ENCODE assay signal across 8 cellular contexts in the genomic region with DNA sequence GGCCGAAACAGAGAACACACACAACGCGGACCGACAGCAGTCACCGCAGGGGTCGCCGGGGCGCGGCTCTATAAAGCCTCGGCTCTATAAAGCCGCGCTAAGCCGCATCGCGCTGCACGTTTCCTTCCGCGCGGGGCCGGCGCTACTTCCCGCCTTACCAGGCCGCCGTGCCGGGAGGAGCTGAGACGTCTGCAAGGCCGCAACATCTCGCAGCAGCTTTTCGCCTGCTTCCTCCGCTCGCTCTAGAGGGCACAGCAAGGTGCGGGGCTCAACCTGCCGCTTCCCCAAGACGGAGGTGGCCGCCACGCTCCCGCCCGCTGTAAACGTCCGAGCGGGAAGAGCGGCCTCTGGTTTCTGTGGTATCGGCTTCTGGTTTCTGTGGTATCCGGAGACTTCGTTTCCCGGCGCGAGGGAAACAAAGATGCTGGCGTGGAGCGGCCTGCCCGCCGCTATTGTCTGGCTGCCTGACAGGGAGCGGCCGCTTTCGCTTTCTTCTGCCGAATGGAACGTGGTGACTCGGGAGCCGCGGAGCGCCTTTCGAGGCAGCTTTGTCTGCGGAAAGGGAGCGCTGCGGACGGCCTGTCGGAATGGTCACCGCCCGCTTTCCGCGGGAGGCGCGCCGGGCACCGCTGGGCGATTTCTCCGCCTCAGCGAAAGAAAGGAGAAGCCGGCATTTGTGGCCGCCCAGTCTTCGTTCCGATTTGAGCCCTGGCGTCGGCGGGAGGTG.
DNase-seq lines count a peak whose midpoint lies in the region; ATAC-seq and TF ChIP-seq lines count a peak whose summit lies in the region.

No MANE protein-coding gene starts in this region.

- H3K36me3 Mint-ChIP-seq in activated T-helper 2 cell treated with anti-CD3 and anti-CD28 coated beads, Interferon-gamma antibody, Interleukin-2, Interleukin-4, amounts not matched to agents 10 μg/mL and 5 μg/mL and 100 μg/mL, durations not matched to agents 14 hours and 24 hours and 36 hours (ENCODE audit: low read depth): peaks cover 4% of the 10 kb centered on the region
- H3K36me3 Mint-ChIP-seq in natural killer cell: no peaks in the 10 kb centered on the region
- no peaks in the 10 kb centered on the region for H3K36me3 Mint-ChIP-seq in stimulated activated naive B cell treated with anti-CD40 and anti-IgM and Interleukin-4, amounts not matched to agents 10 μg/mL and 1 μg/mL and 100 μg/mL, for 72 hours

- peak overlapping the region; percentile 100 for H3K9ac ChIP-seq in PC-3 (ENCODE audit: low read length)

- peak overlapping the region; percentile 89 for H3K4me3 Mint-ChIP-seq in activated T-helper 2 cell treated with anti-CD3 and anti-CD28 coated beads, Interferon-gamma antibody, Interleukin-2, Interleukin-4, amounts not matched to agents 10 μg/mL and 5 μg/mL and 100 μg/mL, durations not matched to agents 14 hours and 24 hours and 36 hours (ENCODE audit: low read depth)
- H3K4me3 Mint-ChIP-seq in natural killer cell: peak overlapping the region; percentile 95
- H3K4me3 Mint-ChIP-seq in stimulated activated naive B cell treated with anti-CD40 and anti-IgM and Interleukin-4, amounts not matched to agents 10 μg/mL and 1 μg/mL and 100 μg/mL, for 72 hours: peak overlapping the region; percentile 93 to 96

- H3K4me3 ChIP-seq in PC-3 (ENCODE audit: low read length) (peak overlapping the region; percentile 93), fibroblast of pulmonary artery (replicated peaks; ENCODE audit: low read depth, low read length) (peak overlapping the region; percentile 64)

- peak overlapping the region; percentile 98 for H3K4me2 ChIP-seq in PC-3 (ENCODE audit: low read length)

- H4K20me1 ChIP-seq in PC-3 (ENCODE audit: low read length): no peaks in the 10 kb centered on the region

- POLR2A ChIA-PET in PC-3 (lab: Charles Lee; ENCODE audit: unreplicated experiment): interaction anchor here (0.6 to 0.9 kb wide), 3 partner anchors 97 to 275 kb away, joined by 3 to 9 read pairs (median 8); no protein-coding TSS in a partner anchor

- TSS peak; percentile 80 for BruUV-seq in PC-3 (replicated peaks; lab: Mats Ljungman, UMichigan)

- no peaks in the 10 kb centered on the region for H3K9me3 Mint-ChIP-seq in activated T-helper 2 cell treated with anti-CD3 and anti-CD28 coated beads, Interferon-gamma antibody, Interleukin-2, Interleukin-4, amounts not matched to agents 10 μg/mL and 5 μg/mL and 100 μg/mL, durations not matched to agents 14 hours and 24 hours and 36 hours
- no peaks in the 10 kb centered on the region for H3K9me3 Mint-ChIP-seq in natural killer cell
- no peaks in the 10 kb centered on the region for H3K9me3 Mint-ChIP-seq in stimulated activated naive B cell treated with anti-CD40 and anti-IgM and Interleukin-4, amounts not matched to agents 10 μg/mL and 1 μg/mL and 100 μg/mL, for 72 hours

- TF ChIP-seq CTCF in PC-3 (conservative IDR thresholded peaks at IDR 0.05; ENCODE audit: low read depth, low read length) (0 out of 2 replicates have a peak, but pooled peaks have one; percentile 10), fibroblast of pulmonary artery (IDR thresholded peaks at IDR 0.05; ENCODE audit: low read length, missing control alignments) (no peak), natural killer cell (IDR thresholded peaks at IDR 0.05) (no peak)

- no peaks in the 10 kb centered on the region for H3K36me3 ChIP-seq in PC-3 (ENCODE audit: low read depth, low read length)

- peak overlapping the region; percentile 71 for H2AFZ ChIP-seq in PC-3 (ENCODE audit: low read length)

- CTCF ChIA-PET in PC-3 (lab: Charles Lee): interaction anchor here (0.7 kb wide), 1 partner anchor 532 kb away, joined by 3 read pairs; no protein-coding TSS in a partner anchor

- H3K9me3 ChIP-seq in PC-3 (ENCODE audit: low read length): no peaks in the 10 kb centered on the region

- H3K4me1 Mint-ChIP-seq in activated T-helper 2 cell treated with anti-CD3 and anti-CD28 coated beads, Interferon-gamma antibody, Interleukin-2, Interleukin-4, amounts not matched to agents 10 μg/mL and 5 μg/mL and 100 μg/mL, durations not matched to agents 14 hours and 24 hours and 36 hours (ENCODE audit: low read depth): peaks cover 41% of the 10 kb centered on the region
- peaks cover 37 to 43% of the 10 kb centered on the region in 2 donors for H3K4me1 Mint-ChIP-seq in natural killer cell
- H3K4me1 Mint-ChIP-seq in stimulated activated naive B cell treated with anti-CD40 and anti-IgM and Interleukin-4, amounts not matched to agents 10 μg/mL and 1 μg/mL and 100 μg/mL, for 72 hours: peaks cover 31 to 66% of the 10 kb centered on the region in 2 donors

- no peaks in the 10 kb centered on the region for H3K9me2 ChIP-seq in PC-3 (replicated peaks; ENCODE audit: low read length)

- H3K27me3 Mint-ChIP-seq in activated T-helper 2 cell treated with anti-CD3 and anti-CD28 coated beads, Interferon-gamma antibody, Interleukin-2, Interleukin-4, amounts not matched to agents 10 μg/mL and 5 μg/mL and 100 μg/mL, durations not matched to agents 14 hours and 24 hours and 36 hours (ENCODE audit: low read depth): peaks cover 9% of the 10 kb centered on the region
- no peaks in the 10 kb centered on the region for H3K27me3 Mint-ChIP-seq in natural killer cell (ENCODE audit: low read depth in 2 of 2)
- no peaks in the 10 kb centered on the region for H3K27me3 Mint-ChIP-seq in stimulated activated naive B cell treated with anti-CD40 and anti-IgM and Interleukin-4, amounts not matched to agents 10 μg/mL and 1 μg/mL and 100 μg/mL, for 72 hours

- intact Hi-C loops in PC-3 (cut with micrococcal nuclease): loop anchor here (1.0 to 5.0 kb wide), 4 partner anchors 9 to 275 kb away; a partner anchor contains a TSS
- intact Hi-C loops in activated T-helper 2 cell treated with anti-CD3 and anti-CD28 coated beads, Interferon-gamma antibody, Interleukin-2, Interleukin-4, amounts not matched to agents 10 μg/mL and 5 μg/mL and 100 μg/mL, durations not matched to agents 14 hours and 24 hours and 36 hours (cut with micrococcal nuclease): loop anchor here (1.0 to 10.0 kb wide), 11 partner anchors 40 to 658 kb away; a partner anchor contains a TSS
- intact Hi-C loops in natural killer cell (cut with micrococcal nuclease): loop anchor here (1.0 to 5.0 kb wide), 6 partner anchors 69 to 475 kb away; a partner anchor contains a TSS

- H3K4me1 ChIP-seq in PC-3 (ENCODE audit: insufficient read depth, low read length): peaks cover 50% of the 10 kb centered on the region

- H3K27ac ChIP-seq in PC-3 (ENCODE audit: low read length): peak overlapping the region; percentile 95

- peaks cover 12% of the 10 kb centered on the region for H3F3A ChIP-seq in PC-3 (ENCODE audit: low read length, unreplicated experiment)

- peaks cover 41% of the 10 kb centered on the region for H3K79me2 ChIP-seq in PC-3 (ENCODE audit: low read length)

- DNase-seq in CMK (ENCODE audit: low read depth): peak; percentile 85
- peak; percentile 80 for DNase-seq in PC-3
- DNase-seq in activated T-helper 2 cell treated with anti-CD3 and anti-CD28 coated beads, Interferon-gamma antibody, Interleukin-2, Interleukin-4, amounts not matched to agents 10 μg/mL and 5 μg/mL and 100 μg/mL, durations not matched to agents 14 hours and 24 hours and 36 hours (ENCODE audit: low spot score): peak; percentile 82
- peak; percentile 93 for DNase-seq in fibroblast of pulmonary artery (ENCODE audit: low read depth)
- DNase-seq in natural killer cell: peak; percentile 86
- peak; percentile 87 for DNase-seq in stimulated activated naive B cell treated with anti-CD40 and anti-IgM and Interleukin-4, amounts not matched to agents 10 μg/mL and 1 μg/mL and 100 μg/mL, for 72 hours

- peak overlapping the region; percentile 93 for H3K27ac Mint-ChIP-seq in activated T-helper 2 cell treated with anti-CD3 and anti-CD28 coated beads, Interferon-gamma antibody, Interleukin-2, Interleukin-4, amounts not matched to agents 10 μg/mL and 5 μg/mL and 100 μg/mL, durations not matched to agents 14 hours and 24 hours and 36 hours
- H3K27ac Mint-ChIP-seq in natural killer cell: peak overlapping the region; percentile 97
- peak overlapping the region; percentile 98 for H3K27ac Mint-ChIP-seq in stimulated activated naive B cell treated with anti-CD40 and anti-IgM and Interleukin-4, amounts not matched to agents 10 μg/mL and 1 μg/mL and 100 μg/mL, for 72 hours

- no peaks in the 10 kb centered on the region for H3K27me3 ChIP-seq in PC-3 (ENCODE audit: low read length)

- ATAC-seq in GM19328 (IDR thresholded peaks at IDR 0.05; ENCODE audit: unreplicated experiment): peak; percentile 76
- peak; percentile 76 for ATAC-seq in HG03460 (IDR thresholded peaks at IDR 0.05; ENCODE audit: unreplicated experiment)
- peak; percentile 64 for ATAC-seq in PC-3
- ATAC-seq in natural killer cell: peak; percentile 80 to 93 (median 85)
- ATAC-seq in stimulated activated naive B cell treated with anti-CD40 and anti-IgM and Interleukin-4, amounts not matched to agents 10 μg/mL and 1 μg/mL and 100 μg/mL, for 72 hours (replicated peaks): peak; percentile 83 to 86

Comparison
In these comparisons a context has a peak if more than half of its experiments do, and no peak if none do; other contexts are left out.
1. Peak in every context shown above with its lines: DNase-seq, ATAC-seq, H3K4me3 ChIP-seq and H3K27ac ChIP-seq.